In the genomic region with DNA sequence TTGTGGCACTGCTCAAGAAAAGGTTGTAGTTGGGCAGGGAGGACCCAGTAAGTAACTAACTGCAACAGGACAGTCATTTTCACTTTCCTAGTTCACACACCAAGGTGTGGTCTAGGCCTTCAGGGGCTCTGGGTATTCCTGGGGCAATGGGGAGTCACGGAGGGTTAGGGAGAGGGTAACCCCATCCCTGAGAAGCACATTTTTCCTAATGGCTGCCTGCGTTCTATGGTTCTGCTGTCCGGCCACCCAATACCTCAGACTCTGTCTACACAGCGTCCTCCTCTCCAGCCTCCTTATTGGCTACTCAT, we compare ENCODE assay signal across 8 cellular contexts. TPM values are rescaled to one million over a fixed set of nuclear protein-coding genes. Genes with fewer than 3 reads are reported as not detected.
DNase-seq lines count a peak whose midpoint lies in the region; ATAC-seq, FAIRE-seq and TF ChIP-seq lines count a peak whose summit lies in the region.

No MANE protein-coding gene starts in this region.

- no peak for DNase-seq in CD4-positive, CD25-positive, alpha-beta regulatory T cell
- DNase-seq in neuronal stem cell (ENCODE audit: low spot score): no peak
- DNase-seq in A172 (ENCODE audit: low spot score): no peak
- DNase-seq in HTR-8/SVneo (ENCODE audit: insufficient read length, low spot score): no peak

- H2AK5ac ChIP-seq in neuronal stem cell (ENCODE audit: low read depth, low read length): no peak overlapping the region

- H2BK120ac ChIP-seq in neuronal stem cell (ENCODE audit: low read depth, low read length): no peak overlapping the region

- H3K4me3 ChIP-seq in CD4-positive, CD25-positive, alpha-beta regulatory T cell (ENCODE audit: low read depth, low read length): peak overlapping the region; percentile 85
- H3K4me3 ChIP-seq in OCI-LY3 (ENCODE audit: low read length) (peak overlapping the region; percentile 99), endocrine pancreas (ENCODE audit: control insufficient read depth, insufficient read depth, low read length) (peak overlapping the region; percentile 41), neuronal stem cell (ENCODE audit: low read length in 2 of 2) (peak overlapping the region; percentile 73 to 89)

- peak overlapping the region; percentile 89 to 100 (median 96) for H3K4me3 Mint-ChIP-seq in CD4-positive, CD25-positive, alpha-beta regulatory T cell

- peak overlapping the region; percentile 76 for H3K18ac ChIP-seq in neuronal stem cell (ENCODE audit: low read length)

- no peak overlapping the region for H2BK12ac ChIP-seq in neuronal stem cell (ENCODE audit: low read length)

- no peak for TF ChIP-seq CTCF in OCI-LY3 (IDR thresholded peaks at IDR 0.05; ENCODE audit: low read depth, low read length)

- peaks cover 9% of the 10 kb centered on the region for H3K36me3 Mint-ChIP-seq in CD4-positive, CD25-positive, alpha-beta regulatory T cell

- H3K9ac ChIP-seq in OCI-LY3 (ENCODE audit: low read length): peak overlapping the region; percentile 92
- H3K9ac ChIP-seq in endocrine pancreas (ENCODE audit: control insufficient read depth, insufficient read depth, low read length): peak overlapping the region; percentile 54
- no peak overlapping the region for H3K9ac ChIP-seq in neuronal stem cell (ENCODE audit: low read depth, low read length, poor library complexity)

- H3K4me2 ChIP-seq in OCI-LY3 (ENCODE audit: low read length): peak overlapping the region; percentile 97
- H3K4me2 ChIP-seq in neuronal stem cell (ENCODE audit: insufficient read depth, low read length, poor library complexity, severe bottlenecking): peak overlapping the region; percentile 60

- peaks cover 12% of the 10 kb centered on the region for H3K79me1 ChIP-seq in neuronal stem cell (ENCODE audit: low read depth, low read length)

- H3K14ac ChIP-seq in neuronal stem cell (ENCODE audit: low read length): no peak overlapping the region

- no CpG with 5 or more reads among the region's 4 CpGs for WGBS in neuronal stem cell (ENCODE audit: extremely low coverage in 2 of 2, insufficient read length in 2 of 2, insufficient replicate concordance in 1 of 2), 2 donors

- FAIRE-seq in HTR-8/SVneo (lab: Jason Lieb, UNC): no peak

- no peak overlapping the region for H3K4ac ChIP-seq in neuronal stem cell (ENCODE audit: low read length)

- no peaks in the 10 kb centered on the region for H3K9me3 Mint-ChIP-seq in CD4-positive, CD25-positive, alpha-beta regulatory T cell

- H3K27ac ChIP-seq in CD4-positive, CD25-positive, alpha-beta regulatory T cell (ENCODE audit: insufficient read depth, low read length, poor library complexity, severe bottlenecking): peak overlapping the region; percentile 97
- peak overlapping the region; percentile 68 for H3K27ac ChIP-seq in OCI-LY3 (ENCODE audit: low read length)
- H3K27ac ChIP-seq in neuronal stem cell (replicated peaks; ENCODE audit: low read length): peak overlapping the region; percentile 92

- H3K27me3 ChIP-seq in CD4-positive, CD25-positive, alpha-beta regulatory T cell (ENCODE audit: control insufficient read depth, insufficient read depth, low read length): no peaks in the 10 kb centered on the region
- H3K27me3 ChIP-seq in OCI-LY3 (ENCODE audit: low read depth, low read length) (no peaks in the 10 kb centered on the region), endocrine pancreas (ENCODE audit: control insufficient read depth, insufficient read depth, low read length) (no peaks in the 10 kb centered on the region), neuronal stem cell (ENCODE audit: control insufficient read depth in 3 of 3, insufficient read depth in 3 of 3, low read depth in 1 of 3, low read length in 3 of 3) (no peaks in the 10 kb centered on the region)

- H3K4me1 Mint-ChIP-seq in CD4-positive, CD25-positive, alpha-beta regulatory T cell: peaks cover 0 to 64% (median 20%) of the 10 kb centered on the region in 4 donors

- no peaks in the 10 kb centered on the region for H4K20me1 ChIP-seq in OCI-LY3 (ENCODE audit: insufficient read depth, low read length)

- H2BK15ac ChIP-seq in neuronal stem cell (ENCODE audit: low read length): no peak overlapping the region

- no peaks in the 10 kb centered on the region for H3K36me3 ChIP-seq in CD4-positive, CD25-positive, alpha-beta regulatory T cell (ENCODE audit: control insufficient read depth, insufficient read depth, low read length)
- H3K36me3 ChIP-seq in OCI-LY3 (replicated peaks; ENCODE audit: low read depth, low read length): peaks cover 6% of the 10 kb centered on the region
- H3K36me3 ChIP-seq in endocrine pancreas (ENCODE audit: control insufficient read depth, insufficient read depth, low read length): no peaks in the 10 kb centered on the region
- peaks cover 7 to 19% of the 10 kb centered on the region in 2 donors for H3K36me3 ChIP-seq in neuronal stem cell (replicated peaks in 1 of 2; ENCODE audit: control insufficient read depth in 2 of 2, insufficient read depth in 2 of 2, low read length in 2 of 2)

- peaks cover 65% of the 10 kb centered on the region for H3K4me1 ChIP-seq in CD4-positive, CD25-positive, alpha-beta regulatory T cell (ENCODE audit: control insufficient read depth, insufficient read depth, low read length, poor library complexity, severe bottlenecking)
- H3K4me1 ChIP-seq in OCI-LY3 (ENCODE audit: low read length) (peaks cover 15% of the 10 kb centered on the region), endocrine pancreas (ENCODE audit: control insufficient read depth, insufficient read depth, low read length) (no peaks in the 10 kb centered on the region), neuronal stem cell (ENCODE audit: control insufficient read depth in 2 of 2, insufficient read depth in 1 of 2, low read depth in 1 of 2, low read length in 2 of 2) (peaks cover 0 to 10% of the 10 kb centered on the region in 2 donors)

- no peak overlapping the region for H3K23ac ChIP-seq in neuronal stem cell (ENCODE audit: low read depth, low read length, poor library complexity)

- H3K9me3 ChIP-seq in CD4-positive, CD25-positive, alpha-beta regulatory T cell (ENCODE audit: control insufficient read depth in 2 of 2, low read length in 2 of 2): no peaks in the 10 kb centered on the region
- H3K9me3 ChIP-seq in OCI-LY3 (ENCODE audit: insufficient read depth, low read length) (no peaks in the 10 kb centered on the region), endocrine pancreas (ENCODE audit: control insufficient read depth, low read length) (no peaks in the 10 kb centered on the region), neuronal stem cell (replicated peaks in 1 of 2; ENCODE audit: control insufficient read depth in 2 of 2, insufficient read depth in 1 of 2, low read depth in 1 of 2, low read length in 2 of 2) (no peaks in the 10 kb centered on the region)

- no peak overlapping the region for H4K91ac ChIP-seq in neuronal stem cell (ENCODE audit: low read depth, low read length, poor library complexity)

- no peak overlapping the region for H4K8ac ChIP-seq in neuronal stem cell (ENCODE audit: low read depth, low read length)

- H3K27me3 Mint-ChIP-seq in CD4-positive, CD25-positive, alpha-beta regulatory T cell: no peaks in the 10 kb centered on the region

- no peak for ATAC-seq in CD4-positive, CD25-positive, alpha-beta regulatory T cell (ENCODE audit: low read depth in 2 of 2)
- ATAC-seq in HG03442 (IDR thresholded peaks at IDR 0.05; ENCODE audit: unreplicated experiment) (no peak), HG02763 (IDR thresholded peaks at IDR 0.05; ENCODE audit: unreplicated experiment) (no peak)

- H3K79me2 ChIP-seq in OCI-LY3 (ENCODE audit: low read length): peaks cover 30% of the 10 kb centered on the region

- H2AFZ ChIP-seq in OCI-LY3 (ENCODE audit: low read depth, low read length): peak overlapping the region; percentile 52
- peak overlapping the region; percentile 55 for H2AFZ ChIP-seq in neuronal stem cell (ENCODE audit: low read length)

- no peak overlapping the region for H2BK5ac ChIP-seq in neuronal stem cell (ENCODE audit: low read length)

- peak overlapping the region; percentile 98 to 100 (median 99) for H3K27ac Mint-ChIP-seq in CD4-positive, CD25-positive, alpha-beta regulatory T cell

RNA-seq across cellular contexts. Expression of gene PPP1R3F, which starts 0.9 kb away (rescaled TPM):
- 19.4 TPM for total RNA-seq in CD4-positive, CD25-positive, alpha-beta regulatory T cell
- 10 to 100 TPM; 11.8 to 28.0 (median 15.1) TPM for polyA plus RNA-seq in CD4-positive, CD25-positive, alpha-beta regulatory T cell
- polyA plus RNA-seq in neuronal stem cell (2013, experiment 1 of 2): 12.8 TPM
- polyA plus RNA-seq in neuronal stem cell (2013, experiment 2 of 2): 11.4 TPM
- 8.0 and 11.1 TPM in 2 replicates for total RNA-seq in A172 (2014; rRNA removed; shearing (Covaris generic))

RNA-seq across cellular contexts. Expression of gene FOXP3, which starts 4.1 kb away (rescaled TPM):
- 198 TPM for total RNA-seq in CD4-positive, CD25-positive, alpha-beta regulatory T cell
- polyA plus RNA-seq in CD4-positive, CD25-positive, alpha-beta regulatory T cell: 100 to 1,000 TPM; 154 to 190 (median 172) TPM
- polyA plus RNA-seq in neuronal stem cell (2013, experiment 1 of 2): 0.25 TPM
- polyA plus RNA-seq in neuronal stem cell (2013, experiment 2 of 2): 0.19 TPM
- not detected in 2 replicates for total RNA-seq in A172 (2014; rRNA removed; shearing (Covaris generic))

RNA-seq across cellular contexts. Expression of gene CCDC22, which starts 33.4 kb away (rescaled TPM):
- 18.3 TPM for total RNA-seq in CD4-positive, CD25-positive, alpha-beta regulatory T cell
- polyA plus RNA-seq in CD4-positive, CD25-positive, alpha-beta regulatory T cell: 10 to 100 TPM; 18.8 to 34.6 (median 28.0) TPM
- polyA plus RNA-seq in neuronal stem cell (2013, experiment 1 of 2): 7.9 TPM
- 7.4 TPM for polyA plus RNA-seq in neuronal stem cell (2013, experiment 2 of 2)
- 15.0 and 16.8 TPM in 2 replicates for total RNA-seq in A172 (2014; rRNA removed; shearing (Covaris generic))

RNA-seq across cellular contexts. Expression of gene GAGE10, which starts 34.8 kb away (rescaled TPM):
- total RNA-seq in CD4-positive, CD25-positive, alpha-beta regulatory T cell: not detected
- polyA plus RNA-seq in CD4-positive, CD25-positive, alpha-beta regulatory T cell: not detected
- polyA plus RNA-seq in neuronal stem cell (2013, experiment 1 of 2): 0.39 TPM
- polyA plus RNA-seq in neuronal stem cell (2013, experiment 2 of 2): 0.24 TPM
- total RNA-seq in A172 (2014; rRNA removed; shearing (Covaris generic)): not detected in 2 replicates

RNA-seq across cellular contexts. Expression of gene CACNA1F, which starts 35.5 kb away (rescaled TPM):
- total RNA-seq in CD4-positive, CD25-positive, alpha-beta regulatory T cell: 0.69 TPM
- polyA plus RNA-seq in CD4-positive, CD25-positive, alpha-beta regulatory T cell: not detected
- polyA plus RNA-seq in neuronal stem cell (2013, experiment 1 of 2): 0.56 TPM
- polyA plus RNA-seq in neuronal stem cell (2013, experiment 2 of 2): 0.58 TPM
- not detected in 2 replicates for total RNA-seq in A172 (2014; rRNA removed; shearing (Covaris generic))

Comparison
In these comparisons a context has a peak if more than half of its experiments do, and no peak if none do; other contexts are left out.
1. H3K4me3 ChIP-seq: peak in every context shown above with its lines; median percentile 99 in OCI-LY3; 85 in CD4-positive, CD25-positive, alpha-beta regulatory T cell; 81 in neuronal stem cell; 41 in endocrine pancreas.
2. RNA of gene FOXP3, which starts 4.1 kb away (total RNA-seq): 198 TPM in CD4-positive, CD25-positive, alpha-beta regulatory T cell (single experiment); not detected in A172; every median in the first group is over 100 times any median in the second.
3. Peak in every context shown above with its lines, with median percentiles within 50 percentile points of each other: H3K27ac ChIP-seq.